25 cellular contexts compared by ENCODE assay signal in the genomic region with DNA sequence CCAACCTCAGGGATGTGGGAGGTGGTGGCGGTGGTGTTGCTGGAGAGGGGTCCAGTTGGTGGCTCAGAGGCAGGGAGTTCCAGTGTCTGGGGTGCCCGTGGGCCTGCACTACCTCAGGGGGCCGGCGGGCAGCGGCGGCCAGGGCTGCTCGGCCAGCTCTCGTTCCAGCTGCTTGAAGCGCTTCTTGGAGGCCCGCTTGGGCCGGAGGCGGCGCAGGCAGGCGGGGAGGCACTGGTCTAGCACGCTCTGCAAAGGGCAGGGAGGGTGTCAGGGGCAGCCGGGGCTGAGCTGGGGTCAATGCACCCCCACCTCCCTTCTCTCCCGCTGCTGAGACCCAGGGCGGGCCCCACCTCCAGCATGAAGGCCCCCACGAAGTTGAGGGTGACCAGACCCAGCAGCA. TPM values are rescaled to one million over a fixed set of nuclear protein-coding genes. Genes with fewer than 3 reads are reported as not detected.
DNase-seq lines count a peak whose midpoint lies in the region; ATAC-seq and TF ChIP-seq lines count a peak whose summit lies in the region.
"Had no signal": no experiment of that assay in that cellular context is flagged by ENCODE, and none has a peak within 500 bp of the region (broad histone marks: within the 10 kb centered on the region; RNA-seq: fewer than 3 reads in every experiment).

No MANE protein-coding gene starts in this region.

- DNase-seq in Calu3: no peak
- DNase-seq in Panc1 (ENCODE audit: low read depth, low spot score): no peak
- DNase-seq in chondrocyte (ENCODE audit: low spot score): no peak
- DNase-seq in neuronal stem cell (ENCODE audit: low spot score): no peak
- DNase-seq in NOMO-1 treated with DMSO at 0.1 percent for 48 hours (lab: John Stamatoyannopoulos, UW; ENCODE audit: unreplicated experiment): no peak
- no peak for DNase-seq in hepatic stellate cell (ENCODE audit: low spot score)
- DNase-seq: CD4-positive, alpha-beta T cell; H7; HFFc6; KG1; NCI-H1048; NCI-H1417; NCI-H1694; NCI-H2029 treated with DMSO at 0.1 percent for 48 hours; NCI-H446 treated with DMSO at 0.1 percent for 48 hours; NCI-H526; NCI-H82; NK-92 treated with Interleukin-12 subunit alpha and Interleukin-12 subunit beta, amount 100 ng/mL, for 24 hours; SIG-M5 had no signal

- peak overlapping the region; percentile 73 for H3K23ac ChIP-seq in neuronal stem cell (ENCODE audit: low read depth, low read length, poor library complexity)

- POLR2A ChIA-PET in Panc1 (lab: Charles Lee): interaction anchor here (0.6 kb wide), 2 partner anchors 25 to 111 kb away, joined by 4 to 6 read pairs; no protein-coding TSS in a partner anchor

- H3K36me3 ChIP-seq in Panc1 (ENCODE audit: control insufficient read depth, insufficient read depth, low read length) (no peaks in the 10 kb centered on the region), neuronal stem cell (replicated peaks in 1 of 2; ENCODE audit: control insufficient read depth in 2 of 2, insufficient read depth in 2 of 2, low read length in 2 of 2) (peaks cover 10 to 19% of the 10 kb centered on the region in 2 donors)

- no peak overlapping the region for H2BK120ac ChIP-seq in neuronal stem cell (ENCODE audit: low read depth, low read length)

- H3K27ac Mint-ChIP-seq in Calu3 (ENCODE audit: unreplicated experiment) (no peak overlapping the region), chondrocyte (ENCODE audit: unreplicated experiment) (peak overlapping the region; percentile 12)
- H3K27ac Mint-ChIP-seq: CD4-positive, alpha-beta T cell; HFFc6 had no signal

- H3K18ac ChIP-seq in neuronal stem cell (ENCODE audit: low read length): no peak overlapping the region

- H3K4me3 Mint-ChIP-seq in Calu3 (ENCODE audit: low read depth, unreplicated experiment): no peak overlapping the region
- no peak overlapping the region for H3K4me3 Mint-ChIP-seq in chondrocyte (ENCODE audit: unreplicated experiment)
- H3K4me3 Mint-ChIP-seq: CD4-positive, alpha-beta T cell; HFFc6 had no signal

- no peak overlapping the region for H3K4me2 ChIP-seq in neuronal stem cell (ENCODE audit: insufficient read depth, low read length, poor library complexity, severe bottlenecking)

- H3K36me3 Mint-ChIP-seq in Calu3 (ENCODE audit: insufficient read depth, unreplicated experiment) (no peaks in the 10 kb centered on the region), chondrocyte (ENCODE audit: low read depth) (peaks cover 7% of the 10 kb centered on the region)

- H3K4me1 Mint-ChIP-seq in Calu3 (ENCODE audit: low read depth, unreplicated experiment) (peaks cover 6% of the 10 kb centered on the region), chondrocyte (ENCODE audit: low read depth) (peaks cover 22% of the 10 kb centered on the region)

- no peak overlapping the region for H3K9ac ChIP-seq in neuronal stem cell (ENCODE audit: low read depth, low read length, poor library complexity)

- H3K9me3 Mint-ChIP-seq in Calu3 (ENCODE audit: low read depth, unreplicated experiment): no peaks in the 10 kb centered on the region
- H3K9me3 Mint-ChIP-seq in chondrocyte (ENCODE audit: low read depth): no peaks in the 10 kb centered on the region
- H3K9me3 Mint-ChIP-seq: CD4-positive, alpha-beta T cell; HFFc6 had no signal

- H3K79me1 ChIP-seq in neuronal stem cell (ENCODE audit: low read depth, low read length): peaks cover 3% of the 10 kb centered on the region

- H3K27me3 ChIP-seq in Panc1 (ENCODE audit: control insufficient read depth, insufficient read depth, low read length) (no peaks in the 10 kb centered on the region), neuronal stem cell (ENCODE audit: control insufficient read depth in 3 of 3, insufficient read depth in 3 of 3, low read depth in 1 of 3, low read length in 3 of 3) (no peaks in the 10 kb centered on the region)

- H3K4me1 ChIP-seq in Panc1 (ENCODE audit: control insufficient read depth, insufficient read depth, low read length): peaks cover 2% of the 10 kb centered on the region; the same call in 1 of the 2 replicates
- H3K4me1 ChIP-seq in neuronal stem cell (ENCODE audit: control insufficient read depth in 2 of 2, insufficient read depth in 1 of 2, low read depth in 1 of 2, low read length in 2 of 2): peaks cover 10% of the 10 kb centered on the region in 2 donors

- H4K91ac ChIP-seq in neuronal stem cell (ENCODE audit: low read depth, low read length, poor library complexity): no peak overlapping the region

- H3K9me3 ChIP-seq in Panc1 (ENCODE audit: control insufficient read depth, insufficient read depth, low read depth, low read length) (no peaks in the 10 kb centered on the region), neuronal stem cell (replicated peaks in 1 of 2; ENCODE audit: control insufficient read depth in 2 of 2, insufficient read depth in 1 of 2, low read depth in 1 of 2, low read length in 2 of 2) (no peaks in the 10 kb centered on the region)
- H3K9me3 ChIP-seq: BLaER1 treated with 17β-estradiol and CSF1 and Interleukin-3, amounts not matched to agents 10 nM and 100 nM had no signal

- in situ Hi-C loops in Panc1 (cut with HindIII; ENCODE audit: low pct_unique_long_range_greater_than_20kb, low sequenced_read_pairs): no loop called here

- no CpG with 5 or more reads among the region's 19 CpGs for WGBS in neuronal stem cell (ENCODE audit: extremely low coverage in 2 of 2, insufficient read length in 2 of 2, insufficient replicate concordance in 1 of 2), 2 donors

- intact Hi-C loops in Calu3 (cut with micrococcal nuclease; ENCODE audit: unreplicated experiment) (no loop called here), Panc1 (cut with micrococcal nuclease; ENCODE audit: unreplicated experiment) (no loop called here)

- H4K8ac ChIP-seq in neuronal stem cell (ENCODE audit: low read depth, low read length): no peak overlapping the region

- H2BK15ac ChIP-seq in neuronal stem cell (ENCODE audit: low read length): no peak overlapping the region

- peaks cover 22% of the 10 kb centered on the region for H3K27me3 Mint-ChIP-seq in Calu3 (ENCODE audit: unreplicated experiment)
- no peaks in the 10 kb centered on the region for H3K27me3 Mint-ChIP-seq in chondrocyte (ENCODE audit: low read depth)

- no peak for ATAC-seq in Panc1
- ATAC-seq in GM18873 (IDR thresholded peaks at IDR 0.05; ENCODE audit: low FRiP score, unreplicated experiment): no peak
- no peak for ATAC-seq in GM21528 (IDR thresholded peaks at IDR 0.05; ENCODE audit: low FRiP score, unreplicated experiment)

- no peak overlapping the region for H2AFZ ChIP-seq in neuronal stem cell (ENCODE audit: low read length)

- peak overlapping the region; percentile 94 for H2BK5ac ChIP-seq in neuronal stem cell (ENCODE audit: low read length)

- TSS peak; percentile 12 for BruUV-seq in Calu3 (replicated peaks; lab: Mats Ljungman, UMichigan)
- BruUV-seq in Panc1 (replicated peaks; lab: Mats Ljungman, UMichigan): TSS peak; percentile 83

- H2AK5ac ChIP-seq in neuronal stem cell (ENCODE audit: low read depth, low read length): peak overlapping the region; percentile 28

- H2BK12ac ChIP-seq in neuronal stem cell (ENCODE audit: low read length): no peak overlapping the region

- CTCF ChIA-PET in Calu3 (lab: Charles Lee): interaction anchor here (1.0 kb wide), 1 partner anchor 11 kb away, joined by 3 read pairs; no protein-coding TSS in a partner anchor
- CTCF ChIA-PET in Panc1 (lab: Charles Lee): interaction anchor here (0.6 kb wide), 2 partner anchors 10 to 35 kb away, joined by 3 to 5 read pairs; no protein-coding TSS in a partner anchor

- H3K4ac ChIP-seq in neuronal stem cell (ENCODE audit: low read length): no peak overlapping the region

- no peak for TF ChIP-seq CTCF in Calu3 (IDR thresholded peaks at IDR 0.05; ENCODE audit: unreplicated experiment)
- TF ChIP-seq CTCF in Panc1 (IDR thresholded peaks at IDR 0.05): no peak
- TF ChIP-seq CTCF in chondrocyte (IDR thresholded peaks at IDR 0.05): no peak

- H3K27ac ChIP-seq in Panc1 (ENCODE audit: low read length): no peak overlapping the region
- H3K27ac ChIP-seq in neuronal stem cell (replicated peaks; ENCODE audit: low read length): no peak overlapping the region
- H3K27ac ChIP-seq: BLaER1 treated with 17β-estradiol and CSF1 and Interleukin-3, amounts not matched to agents 10 nM and 100 nM; SK-N-MC had no signal

- no peak overlapping the region for H3K14ac ChIP-seq in neuronal stem cell (ENCODE audit: low read length)

- H3K4me3 ChIP-seq in Panc1 (ENCODE audit: low read depth in 2 of 2, low read length in 2 of 2): no peak overlapping the region
- no peak overlapping the region for H3K4me3 ChIP-seq in neuronal stem cell (ENCODE audit: low read length in 2 of 2)
- H3K4me3 ChIP-seq: BLaER1 treated with 17β-estradiol and CSF1 and Interleukin-3, amounts not matched to agents 10 nM and 100 nM; GM12878; SK-N-MC had no signal

RNA-seq across cellular contexts. Expression of a gene that starts 5.7 kb away (rescaled TPM):
- total RNA-seq in Calu3 (2022) (0.50 and 1.2 TPM in 2 replicates), Panc1 (2021; ENCODE audit: unreplicated experiment) (12.9 TPM), chondrocyte (260 to 285 TPM (median 269 TPM) in 3 replicates)
- polyA plus RNA-seq in Panc1 (2012; ENCODE audit: insufficient read length): 42.8 TPM
- 244 TPM for polyA plus RNA-seq in neuronal stem cell (2013, experiment 1 of 2)
- 239 TPM for polyA plus RNA-seq in neuronal stem cell (2013, experiment 2 of 2)
- total RNA-seq: A172; CD4-positive, alpha-beta T cell; GM12878 had no signal

RNA-seq across cellular contexts. Expression of a gene that starts 25.6 kb away (rescaled TPM):
- total RNA-seq in Calu3 (2022) (33.4 and 37.6 TPM in 2 replicates), Panc1 (2021; ENCODE audit: unreplicated experiment) (49.9 TPM), chondrocyte (52.1 to 60.8 TPM (median 54.4 TPM) in 3 replicates)
- polyA plus RNA-seq in Panc1 (2012; ENCODE audit: insufficient read length): 107 TPM
- polyA plus RNA-seq in neuronal stem cell (2013, experiment 1 of 2): 32.6 TPM
- 31.1 TPM for polyA plus RNA-seq in neuronal stem cell (2013, experiment 2 of 2)

Comparison
In these comparisons a context has a peak if more than half of its experiments do, and no peak if none do; other contexts are left out.
1. RNA of a gene that starts 5.7 kb away (total RNA-seq): 260 to 285 TPM in chondrocyte; 12.9 TPM in Panc1 (single experiment) and 0.50 to 1.2 TPM in Calu3; every median in the first group is over 10 times any median in the second.